In genomic region chr14:72632727-72633126, GRCh38 we compare ENCODE assay signal across 34 cellular contexts.
"Had no signal": no experiment of that assay in that cellular context is flagged by ENCODE, and none has a peak within 500 bp of the region (broad histone marks: within the 10 kb centered on the region; RNA-seq: fewer than 3 reads in every experiment).

No MANE protein-coding gene starts in this region.

- H3K4me1 ChIP-seq: adrenal gland, body of pancreas, breast epithelium had no signal

- ATAC-seq: activated CD8-positive, alpha-beta T cell treated with anti-CD3 and anti-CD28 coated beads for 36 hours; activated naive CD4-positive, alpha-beta T cell treated with anti-CD3 and anti-CD28 coated beads, Interleukin-2, amount 50 U/mL, for 72 hours; activated T-cell treated with anti-CD3 and anti-CD28 coated beads, Interleukin-2, amount 50 U/mL, for 4 hours; activated T-cell treated with anti-CD3 and anti-CD28 coated beads, Interleukin-2, amount 50 U/mL, for 72 hours; activated T-helper 17 cell treated with anti-CD3 and anti-CD28 coated beads, Interleukin-2, amount 50 U/mL, for 72 hours; body of pancreas had no signal

- H3K27ac ChIP-seq: adrenal gland, body of pancreas, brain microvascular endothelial cell, breast epithelium, VCaP had no signal

- H3K9me3 ChIP-seq: adrenal gland, body of pancreas had no signal

- FAIRE-seq: astrocyte, TTC549 had no signal

- H3K4me3 ChIP-seq: adrenal gland, body of pancreas, breast epithelium had no signal

- DNase-seq: activated B cell treated with CpG ODN at 0.5 μM for 24 hours; activated CD4-positive, alpha-beta memory T cell treated with anti-CD3 and anti-CD28 coated beads for 36 hours; activated CD4-positive, alpha-beta T cell treated with anti-CD3 and anti-CD28 coated beads for 4 hours; activated CD4-positive, alpha-beta T cell treated with anti-CD3 and anti-CD28 coated beads, Interleukin-2, amount 10 ng/mL, durations not matched to agents 24 days and 14 days; activated CD4-positive, alpha-beta T cell treated with anti-CD3 and anti-CD28 coated beads, Interleukin-2, amount 50 U/mL, for 1 hour; activated CD4-positive, alpha-beta T cell treated with anti-CD3 and anti-CD28 coated beads, Interleukin-2, amount 50 U/mL, for 4 hours; activated CD4-positive, CD25-positive, alpha-beta regulatory T cell treated with anti-CD3 and anti-CD28 coated beads, Interleukin-2, amount 50 U/mL, for 72 hours; activated CD8-positive, alpha-beta memory T cell treated with anti-CD3 and anti-CD28 coated beads, Interleukin-2, amount 50 U/mL, for 4 hours; activated CD8-positive, alpha-beta T cell treated with anti-CD3 and anti-CD28 coated beads for 36 hours; activated effector memory CD4-positive, alpha-beta T cell treated with anti-CD3 and anti-CD28 coated beads, Interleukin-2, amount 50 U/mL, for 16 hours; activated gamma-delta T cell treated with Interleukin-2 at 50 U/mL for 16 hours; activated naive CD4-positive, alpha-beta T cell; activated naive CD4-positive, alpha-beta T cell treated with anti-CD3 and anti-CD28 coated beads for 36 hours; activated naive CD4-positive, alpha-beta T cell treated with anti-CD3 and anti-CD28 coated beads, Interleukin-2, amount 50 U/mL, for 16 hours; activated naive CD8-positive, alpha-beta T cell treated with anti-CD3 and anti-CD28 coated beads for 36 hours; activated T-cell treated with anti-CD3 and anti-CD28 coated beads for 4 hours; activated T-cell treated with anti-CD3 and anti-CD28 coated beads, Interleukin-2, amount 50 U/mL, for 1 hour; activated T-cell treated with anti-CD3 and anti-CD28 coated beads, Interleukin-2, amount 50 U/mL, for 4 hours; activated T-cell treated with anti-CD3 and anti-CD28 coated beads, Interleukin-2, amount 50 U/mL, for 72 hours; adrenal gland; amniotic stem cell; aorta; body of pancreas; brain microvascular endothelial cell; central memory CD4-positive, alpha-beta T cell; T-helper 1 cell; T-helper 2 cell; T-helper 9 cell had no signal

- H3K27me3 ChIP-seq: adrenal gland, body of pancreas, brain microvascular endothelial cell, breast epithelium had no signal

- H3K36me3 ChIP-seq: adrenal gland, brain microvascular endothelial cell, breast epithelium had no signal
